1 cellular context compared by ENCODE assay signal in genomic region chr6:113970808-113971676, GRCh38.
TF ChIP-seq lines count a peak whose summit lies in the region.

Gene HDAC2 (minus strand): TSS chr6:113971148. CDS start chr6:113970908, 240 bp downstream.

TF ChIP-seq in HepG2, 621 proteins besides CTCF, POLR2A, EP300 and RAD21 (continued from another document and continues in another):
- TF ChIP-seq ARID5B (CRISPR knock-in tag; IDR thresholded peaks at IDR 0.05) (no peak; the same call in none of the 2 replicates), HNRNPL (IDR thresholded peaks at IDR 0.05; ENCODE audit: low read depth, low read length) (no peak), MXD4 (CRISPR knock-in tag; IDR thresholded peaks at IDR 0.05) (peak; percentile 97), FOXP4 (CRISPR knock-in tag; IDR thresholded peaks at IDR 0.05) (peak; percentile 75), KLF11 (CRISPR knock-in tag; IDR thresholded peaks at IDR 0.05) (peak; percentile 97), ZNF441 (CRISPR knock-in tag; IDR thresholded peaks at IDR 0.05; ENCODE audit: borderline replicate concordance) (peak; percentile 87; the same call in 1 of the 2 replicates), POLR2AphosphoS2 (IDR thresholded peaks at IDR 0.05; ENCODE audit: low read depth, low read length) (no peak), GRHL1 (CRISPR knock-in tag; conservative IDR thresholded peaks at IDR 0.05) (0 out of 2 replicates have a peak, but pooled peaks have one; percentile 26), BRCA1 (CRISPR knock-in tag; IDR thresholded peaks at IDR 0.05) (peak; percentile 98), WIZ (CRISPR knock-in tag; IDR thresholded peaks at IDR 0.05) (peak; percentile 84; the same call in 1 of the 2 replicates), ZNF451 (CRISPR knock-in tag; IDR thresholded peaks at IDR 0.05) (peak; percentile 99), SIN3B (IDR thresholded peaks at IDR 0.05; ENCODE audit: low read length) (no peak), MTA3 (CRISPR knock-in tag; IDR thresholded peaks at IDR 0.05) (no peak), SIX1 (CRISPR knock-in tag; IDR thresholded peaks at IDR 0.05; ENCODE audit: borderline replicate concordance) (peak; percentile 64; the same call in 1 of the 2 replicates), MIER2 (CRISPR knock-in tag; IDR thresholded peaks at IDR 0.05) (0 out of 2 replicates have a peak, but pooled peaks have one; percentile 23), ZNF546 (CRISPR knock-in tag; conservative IDR thresholded peaks at IDR 0.05) (peak; percentile 98), ZNF607 (CRISPR knock-in tag; IDR thresholded peaks at IDR 0.05; ENCODE audit: borderline replicate concordance) (peak; percentile 99), ZNF101 (CRISPR knock-in tag; IDR thresholded peaks at IDR 0.05; ENCODE audit: borderline replicate concordance, low read depth) (peak; percentile 75; the same call in 1 of the 2 replicates), NFYC (CRISPR knock-in tag; IDR thresholded peaks at IDR 0.05) (peak; percentile 66), PHB2 (IDR thresholded peaks at IDR 0.05; ENCODE audit: partially characterized antibody) (no peak), ZBTB14 (CRISPR knock-in tag; IDR thresholded peaks at IDR 0.05) (peak; percentile 75), ZNF589 (CRISPR knock-in tag; conservative IDR thresholded peaks at IDR 0.05) (peak; percentile 96; the same call in 1 of the 2 replicates), ZNF800 (CRISPR knock-in tag; IDR thresholded peaks at IDR 0.05) (peak; percentile 84), ETV6 (CRISPR knock-in tag; conservative IDR thresholded peaks at IDR 0.05) (peak; percentile 90), NR2F6 (IDR thresholded peaks at IDR 0.05) (no peak; the same call in 1 of the 2 replicates), NR2F6 (CRISPR knock-in tag; IDR thresholded peaks at IDR 0.05) (peak; percentile 52; the same call in 1 of the 2 replicates), ZNF503 (CRISPR knock-in tag; IDR thresholded peaks at IDR 0.05) (peak; percentile 87), ATF4 (CRISPR knock-in tag; IDR thresholded peaks at IDR 0.05) (peak in 1 of 2 experiments; percentile 80; a peak in 2 of 4 replicates), ZNF639 (CRISPR knock-in tag; conservative IDR thresholded peaks at IDR 0.05) (peak; percentile 93), XBP1 (CRISPR knock-in tag; IDR thresholded peaks at IDR 0.05) (no peak), DDIT3 (CRISPR knock-in tag; IDR thresholded peaks at IDR 0.05) (no peak), HNRNPK (IDR thresholded peaks at IDR 0.05; ENCODE audit: low read depth, low read length, poor library complexity, severe bottlenecking) (peak; percentile 59), ZNF781 (CRISPR knock-in tag; IDR thresholded peaks at IDR 0.05; ENCODE audit: borderline replicate concordance, not compliant biosample characterization) (peak; percentile 96), ZNF619 (CRISPR knock-in tag; IDR thresholded peaks at IDR 0.05) (no peak; the same call in 1 of the 2 replicates), TARDBP (CRISPR knock-in tag; IDR thresholded peaks at IDR 0.05) (peak; percentile 55; the same call in 1 of the 2 replicates), ZC3H13 (CRISPR knock-in tag; IDR thresholded peaks at IDR 0.05) (peak; percentile 95; the same call in 1 of the 2 replicates), ZFP1 (CRISPR knock-in tag; IDR thresholded peaks at IDR 0.05) (peak; percentile 66; the same call in 1 of the 2 replicates), SNAPC4 (CRISPR knock-in tag; IDR thresholded peaks at IDR 0.05) (no peak; the same call in 1 of the 2 replicates)
